14 cellular contexts compared by ENCODE assay signal in genomic region chr1:101310484-101310883, GRCh38.
A peak's percentile ranks its signal among the peaks of the same experiment; 100 is the strongest.
DNase-seq lines count a peak whose midpoint lies in the region; ATAC-seq and TF ChIP-seq lines count a peak whose summit lies in the region.
"Had no signal": no experiment of that assay in that cellular context is flagged by ENCODE, and none has a peak within 500 bp of the region (broad histone marks: within the 10 kb centered on the region; RNA-seq: fewer than 3 reads in every experiment).

No MANE protein-coding gene starts in this region.

- no peaks in the 10 kb centered on the region for H3K9me3 ChIP-seq in HUES48 (ENCODE audit: control insufficient read depth, insufficient read depth, low read length)
- H3K9me3 ChIP-seq: Caco-2, ovary, thoracic aorta had no signal

- no peaks in the 10 kb centered on the region for H3K36me3 ChIP-seq in HUES48 (ENCODE audit: control insufficient read depth, insufficient read depth, low read length)
- H3K36me3 ChIP-seq: ovary, thoracic aorta had no signal

- H3K9ac ChIP-seq in HUES48 (ENCODE audit: low read depth, low read length) = no peak overlapping the region

- H3K27ac Mint-ChIP-seq in activated T-helper 2 cell treated with anti-CD3 and anti-CD28 coated beads, Interferon-gamma antibody, Interleukin-2, Interleukin-4, amounts not matched to agents 10 μg/mL and 5 μg/mL and 100 μg/mL, durations not matched to agents 14 hours and 24 hours and 36 hours = no peak overlapping the region
- H3K27ac Mint-ChIP-seq in nephron progenitor cell = no peak overlapping the region

- peak overlapping the region; percentile 71 for H3K4me3 Mint-ChIP-seq in activated T-helper 2 cell treated with anti-CD3 and anti-CD28 coated beads, Interferon-gamma antibody, Interleukin-2, Interleukin-4, amounts not matched to agents 10 μg/mL and 5 μg/mL and 100 μg/mL, durations not matched to agents 14 hours and 24 hours and 36 hours (ENCODE audit: low read depth)
- peak overlapping the region; percentile 80 for H3K4me3 Mint-ChIP-seq in nephron progenitor cell

- no peak for ATAC-seq in GM21367 (IDR thresholded peaks at IDR 0.05; ENCODE audit: unreplicated experiment)

- intact Hi-C loops in activated T-helper 2 cell treated with anti-CD3 and anti-CD28 coated beads, Interferon-gamma antibody, Interleukin-2, Interleukin-4, amounts not matched to agents 10 μg/mL and 5 μg/mL and 100 μg/mL, durations not matched to agents 14 hours and 24 hours and 36 hours (cut with micrococcal nuclease) = no loop called here

- peaks cover 51% of the 10 kb centered on the region for H3K4me1 Mint-ChIP-seq in activated T-helper 2 cell treated with anti-CD3 and anti-CD28 coated beads, Interferon-gamma antibody, Interleukin-2, Interleukin-4, amounts not matched to agents 10 μg/mL and 5 μg/mL and 100 μg/mL, durations not matched to agents 14 hours and 24 hours and 36 hours (ENCODE audit: low read depth)
- peaks cover 65% of the 10 kb centered on the region for H3K4me1 Mint-ChIP-seq in nephron progenitor cell

- peaks cover 15% of the 10 kb centered on the region for H3K27me3 Mint-ChIP-seq in activated T-helper 2 cell treated with anti-CD3 and anti-CD28 coated beads, Interferon-gamma antibody, Interleukin-2, Interleukin-4, amounts not matched to agents 10 μg/mL and 5 μg/mL and 100 μg/mL, durations not matched to agents 14 hours and 24 hours and 36 hours (ENCODE audit: low read depth)
- peaks cover 10% of the 10 kb centered on the region for H3K27me3 Mint-ChIP-seq in nephron progenitor cell (ENCODE audit: low read depth, poor library complexity)

- H3K36me3 Mint-ChIP-seq in activated T-helper 2 cell treated with anti-CD3 and anti-CD28 coated beads, Interferon-gamma antibody, Interleukin-2, Interleukin-4, amounts not matched to agents 10 μg/mL and 5 μg/mL and 100 μg/mL, durations not matched to agents 14 hours and 24 hours and 36 hours (ENCODE audit: low read depth) = no peaks in the 10 kb centered on the region
- no peaks in the 10 kb centered on the region for H3K36me3 Mint-ChIP-seq in nephron progenitor cell (ENCODE audit: low read depth)

- TF ChIP-seq CTCF in nephron progenitor cell (IDR thresholded peaks at IDR 0.05) = no peak

- peak overlapping the region; percentile 62 for H3K27ac ChIP-seq in HUES48 (ENCODE audit: low read depth, low read length)
- H3K27ac ChIP-seq: ovary, thoracic aorta had no signal

- peak; percentile 52 for DNase-seq in NCI-H1092 treated with DMSO at 0.1 percent for 48 hours (lab: John Stamatoyannopoulos, UW)
- no peak for DNase-seq in NCI-H1092 (lab: John Stamatoyannopoulos, UW)
- no peak for DNase-seq in activated T-helper 2 cell treated with anti-CD3 and anti-CD28 coated beads, Interferon-gamma antibody, Interleukin-2, Interleukin-4, amounts not matched to agents 10 μg/mL and 5 μg/mL and 100 μg/mL, durations not matched to agents 14 hours and 24 hours and 36 hours (ENCODE audit: low spot score)
- DNase-seq in nephron progenitor cell = no peak
- DNase-seq in activated effector memory CD4-positive, alpha-beta T cell treated with Interleukin-2 at 50 U/mL for 16 hours = no peak
- no peak for DNase-seq in GF-D8 (lab: John Stamatoyannopoulos, UW)
- DNase-seq: Caco-2, cerebellar nuclear complex, left ventricle myocardium superior, NCI-H2029, ovary had no signal

- H3K9me3 Mint-ChIP-seq in activated T-helper 2 cell treated with anti-CD3 and anti-CD28 coated beads, Interferon-gamma antibody, Interleukin-2, Interleukin-4, amounts not matched to agents 10 μg/mL and 5 μg/mL and 100 μg/mL, durations not matched to agents 14 hours and 24 hours and 36 hours = no peaks in the 10 kb centered on the region
- H3K9me3 Mint-ChIP-seq in nephron progenitor cell = peaks cover 3% of the 10 kb centered on the region

- peaks cover 16% of the 10 kb centered on the region for H3K4me1 ChIP-seq in HUES48 (ENCODE audit: control insufficient read depth, insufficient read depth, low read length)
- H3K4me1 ChIP-seq: Caco-2 had no signal

- H3K27me3 ChIP-seq in HUES48 (ENCODE audit: control insufficient read depth, insufficient read depth, low read length) = peaks cover 7% of the 10 kb centered on the region; the same call in 1 of the 2 replicates
- H3K27me3 ChIP-seq: ovary had no signal

- H3K4me3 ChIP-seq in HUES48 (ENCODE audit: low read depth, low read length) = no peak overlapping the region
